1 cellular context compared by ENCODE assay signal in genomic region chr10:52326382-52326781, GRCh38.
TF ChIP-seq lines count a peak whose summit lies in the region.

No MANE protein-coding gene starts in this region.

TF ChIP-seq in SK-N-SH treated with all-trans-retinoic acid at 6 μM for 48 hours, 23 proteins besides CTCF, POLR2A, EP300 and RAD21 (continued from another document):
- no peak for TF ChIP-seq TSHZ2 (CRISPR knock-in tag; IDR thresholded peaks at IDR 0.05)
- TF ChIP-seq TOX (CRISPR knock-in tag; IDR thresholded peaks at IDR 0.05; ENCODE audit: borderline replicate concordance) = no peak
- no peak for TF ChIP-seq ZNF70 (CRISPR knock-in tag; IDR thresholded peaks at IDR 0.05)
- no peak for TF ChIP-seq CSRNP3 (CRISPR knock-in tag; IDR thresholded peaks at IDR 0.05)
- no peak for TF ChIP-seq ISL1 (CRISPR knock-in tag; IDR thresholded peaks at IDR 0.05)
- no peak for TF ChIP-seq OSR1 (CRISPR knock-in tag; IDR thresholded peaks at IDR 0.05)
